ENCODE assay signal across 9 cellular contexts in genomic region chr5:1204693-1205242, GRCh38. TPM values are rescaled to one million over a fixed set of nuclear protein-coding genes. Genes with fewer than 3 reads are reported as not detected.
DNase-seq lines count a peak whose midpoint lies in the region; ATAC-seq and TF ChIP-seq lines count a peak whose summit lies in the region.
"Had no signal": no experiment of that assay in that cellular context is flagged by ENCODE, and none has a peak within 500 bp of the region (broad histone marks: within the 10 kb centered on the region; RNA-seq: fewer than 3 reads in every experiment).

No MANE protein-coding gene starts in this region.

- H3K27ac ChIP-seq in body of pancreas: peak overlapping the region in 3 of 4 donors; percentile 56 to 78 (median 67)
- no peak overlapping the region for H3K27ac ChIP-seq in substantia nigra (ENCODE audit: low read depth, low read length, poor library complexity, severe bottlenecking)
- H3K27ac ChIP-seq: skin epidermis had no signal

- WGBS in body of pancreas, 2 donors: 17 to 20% methylated on average over 15 to 18 of the region's 18 CpGs

- H3K36me3 ChIP-seq in body of pancreas (replicated peaks in 1 of 2; ENCODE audit: insufficient read depth in 1 of 2, low read depth in 2 of 2): no peaks in the 10 kb centered on the region

- no peak for TF ChIP-seq POLR2A in body of pancreas (IDR thresholded peaks at IDR 0.05)

- DNase-seq in EH (ENCODE audit: low read depth) (peak; percentile 20), NCI-H146 treated with DMSO at 0.1 percent for 48 hours (lab: John Stamatoyannopoulos, UW; ENCODE audit: unreplicated experiment) (peak; percentile 55), body of pancreas (peak; percentile 58 to 87 (median 78)), myocyte (ENCODE audit: low read depth) (peak; percentile 17), substantia nigra (lab: John Stamatoyannopoulos, UW) (no peak), middle frontal gyrus (ENCODE audit: extremely low spot score, low spot score) (no peak)
- no peak for DNase-seq in stimulated activated CD4-positive, alpha-beta T cell treated with anti-CD3 and anti-CD28 coated beads, Interleukin-2, amount 100 ng/mL, for 24 hours

- intact Hi-C loops in body of pancreas (cut with DNase I): loop anchor here (5.0 kb wide), 1 partner anchor 32 kb away; no protein-coding TSS in a partner anchor

- H3K4me1 ChIP-seq in body of pancreas: peaks cover 18% of the 10 kb centered on the region

- no peak overlapping the region for H3K4me3 ChIP-seq in body of pancreas
- H3K4me3 ChIP-seq: skin epidermis had no signal

- H3K9me3 ChIP-seq in body of pancreas: no peaks in the 10 kb centered on the region

- peak; percentile 31 to 84 (median 76) for TF ChIP-seq CTCF in body of pancreas (IDR thresholded peaks at IDR 0.05)

- no peaks in the 10 kb centered on the region for H3K27me3 ChIP-seq in body of pancreas

- ATAC-seq in body of pancreas (peak; percentile 92), HG02973 (IDR thresholded peaks at IDR 0.05; ENCODE audit: unreplicated experiment) (no peak)

RNA-seq across cellular contexts. Expression of gene SLC6A19, which starts 3.4 kb away (rescaled TPM):
- 1 to 10 TPM in 1 of 2 donors, under 1 TPM in 1; 0.66 to 1.3 TPM for total RNA-seq in body of pancreas
- 0.31 TPM in 1 of 2 replicates, not detected in the other for total RNA-seq in myocyte
- polyA plus RNA-seq in myocyte (2012): not detected

RNA-seq across cellular contexts. Expression of gene SLC6A18, which starts 20.4 kb away (rescaled TPM):
- total RNA-seq in body of pancreas (not detected), myocyte (not detected in 2 replicates)
- polyA plus RNA-seq in myocyte (2012): not detected

Comparison
In these comparisons a context has a peak if more than half of its experiments do, and no peak if none do; other contexts are left out.
1. DNase-seq: peak in EH (single experiment), NCI-H146 treated with DMSO at 0.1 percent for 48 hours (single experiment), body of pancreas (4 of 4) and myocyte (single experiment); none in stimulated activated CD4-positive, alpha-beta T cell treated with anti-CD3 and anti-CD28 coated beads, Interleukin-2, amount 100 ng/mL, for 24 hours (0 of 2), substantia nigra (0 of 49) and middle frontal gyrus (single experiment).